Comparison of ENCODE assay signal across 16 cellular contexts in the genomic region with DNA sequence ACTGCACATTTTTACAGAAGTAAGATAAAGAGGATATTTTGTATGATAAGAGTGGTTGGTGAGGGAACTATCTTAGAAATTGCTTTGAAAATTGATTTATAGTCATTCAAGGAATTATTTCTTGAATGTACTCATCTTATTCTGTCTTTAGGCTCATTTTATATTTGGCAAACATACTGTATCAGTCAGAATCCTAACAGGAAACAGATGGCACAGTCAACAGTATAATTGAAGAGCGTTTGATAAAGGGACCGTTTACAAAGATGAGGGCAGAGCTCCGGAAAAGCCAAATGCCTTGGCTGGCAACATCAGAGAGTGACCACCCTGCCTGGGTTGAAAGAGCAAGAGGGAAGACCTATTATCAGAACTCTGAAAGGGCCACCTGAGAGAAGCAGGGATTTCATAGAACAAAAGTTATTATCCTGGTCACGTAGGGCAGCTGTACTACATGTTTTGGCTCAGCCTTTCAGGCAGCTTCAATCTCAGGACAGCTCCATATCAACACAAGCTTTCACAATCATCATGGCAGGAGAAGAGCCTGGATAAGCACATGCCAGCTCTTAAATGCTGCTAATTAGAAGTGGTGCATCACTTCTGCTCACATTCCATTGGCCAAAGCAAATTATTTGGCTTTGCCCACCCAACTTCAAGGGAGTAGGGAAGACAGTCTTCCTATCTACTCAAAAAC. TPM values are rescaled to one million over a fixed set of nuclear protein-coding genes. Genes with fewer than 3 reads are reported as not detected.
DNase-seq lines count a peak whose midpoint lies in the region; ATAC-seq and TF ChIP-seq lines count a peak whose summit lies in the region.
"Had no signal": no experiment of that assay in that cellular context is flagged by ENCODE, and none has a peak within 500 bp of the region (broad histone marks: within the 10 kb centered on the region; RNA-seq: fewer than 3 reads in every experiment).

No MANE protein-coding gene starts in this region.

- no peak overlapping the region for H3K4me3 ChIP-seq in BLaER1 treated with 17β-estradiol and CSF1 and Interleukin-3, amounts not matched to agents 10 nM and 100 nM
- no peak overlapping the region for H3K4me3 ChIP-seq in Loucy (ENCODE audit: low read length, poor library complexity, severe bottlenecking)
- H3K4me3 ChIP-seq: GM12878, vagina had no signal

- H3K79me2 ChIP-seq in Loucy (ENCODE audit: insufficient read depth, low read length) = no peaks in the 10 kb centered on the region

- no peak overlapping the region for H2AFZ ChIP-seq in Loucy (ENCODE audit: low read length)

- H3K27ac Mint-ChIP-seq in progenitor cell of endocrine pancreas = no peak overlapping the region
- H3K27ac Mint-ChIP-seq: effector memory CD8-positive, alpha-beta T cell had no signal

- peaks cover 37 to 47% (median 38%) of the 10 kb centered on the region in 11 experiments for H3K9me3 ChIP-seq in BLaER1 treated with 17β-estradiol and CSF1 and Interleukin-3, amounts not matched to agents 10 nM and 100 nM (replicated peaks in 1 of 11)
- H3K9me3 ChIP-seq in Loucy (ENCODE audit: insufficient read depth, low read depth, low read length) = peaks cover 11% of the 10 kb centered on the region; the same call in 1 of the 2 replicates
- H3K9me3 ChIP-seq: vagina had no signal

- no peaks in the 10 kb centered on the region for H3K9me2 ChIP-seq in Loucy (replicated peaks; ENCODE audit: low read depth, low read length)

- peaks cover 5 to 27% (median 16%) of the 10 kb centered on the region in 10 experiments; a peak in 15 of 20 replicates for H3K4me1 ChIP-seq in BLaER1 treated with 17β-estradiol and CSF1 and Interleukin-3, amounts not matched to agents 10 nM and 100 nM
- no peaks in the 10 kb centered on the region for H3K4me1 ChIP-seq in Loucy (ENCODE audit: insufficient read depth, low read length, poor library complexity, severe bottlenecking)

- peaks cover 3% of the 10 kb centered on the region for H3K36me3 Mint-ChIP-seq in progenitor cell of endocrine pancreas (ENCODE audit: insufficient read depth)

- no peak for ATAC-seq in esophagus mucosa
- ATAC-seq in GM21367 (IDR thresholded peaks at IDR 0.05; ENCODE audit: unreplicated experiment) = no peak
- ATAC-seq: effector memory CD8-positive, alpha-beta T cell; GM12878 had no signal

- peak overlapping the region in 9 of 11 experiments; percentile 5 to 75 (median 52); a peak in 16 of 22 replicates for H3K4me2 ChIP-seq in BLaER1 treated with 17β-estradiol and CSF1 and Interleukin-3, amounts not matched to agents 10 nM and 100 nM
- peak overlapping the region; percentile 2 for H3K4me2 ChIP-seq in Loucy (ENCODE audit: low read depth, low read length, poor library complexity, severe bottlenecking)

- DNase-seq in NCI-H748 (lab: John Stamatoyannopoulos, UW; ENCODE audit: unreplicated experiment) (peak; percentile 82), fibroblast of peridontal ligament (ENCODE audit: extremely low read depth) (peak; percentile 60), progenitor cell of endocrine pancreas (ENCODE audit: low spot score, unreplicated experiment) (no peak), GM13976 (ENCODE audit: low spot score) (no peak)
- DNase-seq: COR-L47; effector memory CD8-positive, alpha-beta T cell; GF-D8; kidney glomerular epithelial cell; NCI-H187; NCI-H526 treated with DMSO at 0.1 percent for 48 hours had no signal

- no peaks in the 10 kb centered on the region for H3K27me3 Mint-ChIP-seq in progenitor cell of endocrine pancreas

- no peak for TF ChIP-seq CTCF in Loucy (conservative IDR thresholded peaks at IDR 0.05; ENCODE audit: low read length)
- TF ChIP-seq CTCF in progenitor cell of endocrine pancreas (IDR thresholded peaks at IDR 0.05; ENCODE audit: unreplicated experiment) = no peak
- TF ChIP-seq CTCF in GM13976 (IDR thresholded peaks at IDR 0.05; ENCODE audit: borderline replicate concordance, control extremely low read depth, extremely low read depth, insufficient read depth, missing control alignments) = no peak

- peak overlapping the region in 7 of 11 experiments; percentile 4 to 57 (median 31); a peak in 10 of 22 replicates for H3K27ac ChIP-seq in BLaER1 treated with 17β-estradiol and CSF1 and Interleukin-3, amounts not matched to agents 10 nM and 100 nM
- H3K27ac ChIP-seq: vagina had no signal

- peaks cover 23% of the 10 kb centered on the region for H3K4me1 Mint-ChIP-seq in progenitor cell of endocrine pancreas (ENCODE audit: low read depth)

- peaks cover 0 to 7% (median 0%) of the 10 kb centered on the region in 11 experiments; a peak in 2 of 22 replicates for H3K36me3 ChIP-seq in BLaER1 treated with 17β-estradiol and CSF1 and Interleukin-3, amounts not matched to agents 10 nM and 100 nM
- H3K36me3 ChIP-seq in Loucy (ENCODE audit: insufficient read depth, low read length) = no peaks in the 10 kb centered on the region
- H3K36me3 ChIP-seq: vagina had no signal

- H3K9me3 Mint-ChIP-seq in progenitor cell of endocrine pancreas (ENCODE audit: low read depth) = peaks cover 24% of the 10 kb centered on the region

- H3K9ac ChIP-seq in BLaER1 treated with 17β-estradiol and CSF1 and Interleukin-3, amounts not matched to agents 10 nM and 100 nM = 0 out of 22 replicates have a peak overlapping the region, but pooled peaks of 2 of the 11 experiments have one; percentile 2 to 10
- H3K9ac ChIP-seq in Loucy (ENCODE audit: low read depth, low read length, poor library complexity, severe bottlenecking) = no peak overlapping the region

- in situ Hi-C loops in GM13976 (cut with MboI; ENCODE audit: low sequenced_read_pairs, unreplicated experiment) = no loop called here

- H4K20me1 ChIP-seq in BLaER1 treated with 17β-estradiol and CSF1 and Interleukin-3, amounts not matched to agents 10 nM and 100 nM = no peaks in the 10 kb centered on the region
- H4K20me1 ChIP-seq in Loucy (ENCODE audit: insufficient read depth, low read length, poor library complexity, severe bottlenecking) = no peaks in the 10 kb centered on the region

- no peaks in the 10 kb centered on the region for H3F3A ChIP-seq in Loucy (ENCODE audit: low read depth)

- H3K4me3 Mint-ChIP-seq in progenitor cell of endocrine pancreas (ENCODE audit: low read depth) = no peak overlapping the region
- H3K4me3 Mint-ChIP-seq: effector memory CD8-positive, alpha-beta T cell had no signal

- H3K27me3 ChIP-seq in BLaER1 treated with 17β-estradiol and CSF1 and Interleukin-3, amounts not matched to agents 10 nM and 100 nM = no peaks in the 10 kb centered on the region
- H3K27me3 ChIP-seq in Loucy (ENCODE audit: insufficient read depth, low read length, poor library complexity, severe bottlenecking) = no peaks in the 10 kb centered on the region
- H3K27me3 ChIP-seq: vagina had no signal

RNA-seq across cellular contexts. Expression of a gene that starts 47.1 kb away (rescaled TPM):
- total RNA-seq in esophagus mucosa = 10.1 TPM
- total RNA-seq in progenitor cell of endocrine pancreas = 28.9 and 30.0 TPM in 2 replicates

Comparison
In these comparisons a context has a peak if more than half of its experiments do, and no peak if none do; other contexts are left out.
1. DNase-seq: peak in NCI-H748 (single experiment) and fibroblast of peridontal ligament (single experiment); none in progenitor cell of endocrine pancreas (single experiment) and GM13976 (single experiment).